11 cellular contexts compared by ENCODE assay signal in genomic region chr20:19073584-19074198, GRCh38.
A peak's percentile ranks its signal among the peaks of the same experiment; 100 is the strongest.
DNase-seq lines count a peak whose midpoint lies in the region; ATAC-seq and TF ChIP-seq lines count a peak whose summit lies in the region.
"Had no signal": no experiment of that assay in that cellular context is flagged by ENCODE, and none has a peak within 500 bp of the region (broad histone marks: within the 10 kb centered on the region; RNA-seq: fewer than 3 reads in every experiment).

No MANE protein-coding gene starts in this region.

- H3K27ac ChIP-seq in SU-DHL-6 (ENCODE audit: low read depth, low read length) (no peak overlapping the region), mesendoderm (ENCODE audit: low read depth, low read length) (no peak overlapping the region)
- H3K27ac ChIP-seq: pancreas had no signal

- no peaks in the 10 kb centered on the region for H3K79me1 ChIP-seq in mesendoderm (ENCODE audit: low read length)

- H2AFZ ChIP-seq in SU-DHL-6 (ENCODE audit: low read depth, low read length, severe bottlenecking): no peak overlapping the region

- no peak overlapping the region for H3K4me2 ChIP-seq in SU-DHL-6 (ENCODE audit: low read depth, low read length, poor library complexity, severe bottlenecking)
- no peak overlapping the region for H3K4me2 ChIP-seq in mesendoderm (ENCODE audit: low read length)

- H2BK5ac ChIP-seq in mesendoderm (ENCODE audit: low read length): no peak overlapping the region

- H2BK120ac ChIP-seq in mesendoderm (ENCODE audit: low read depth, low read length): no peak overlapping the region

- H3K4me3 Mint-ChIP-seq in HFFc6: no peak overlapping the region
- H3K4me3 Mint-ChIP-seq: activated T-helper 17 cell treated with anti-CD3 and anti-CD28 coated beads, Interleukin-2, amount 50 U/mL, for 72 hours had no signal

- ATAC-seq in HG03439 (IDR thresholded peaks at IDR 0.05; ENCODE audit: unreplicated experiment) (no peak), GM19023 (IDR thresholded peaks at IDR 0.05; ENCODE audit: unreplicated experiment) (no peak), GM18861 (IDR thresholded peaks at IDR 0.05; ENCODE audit: unreplicated experiment) (no peak)
- ATAC-seq: activated T-helper 17 cell treated with anti-CD3 and anti-CD28 coated beads, Interleukin-2, amount 50 U/mL, for 72 hours; pancreas had no signal

- H3K36me3 ChIP-seq in SU-DHL-6 (ENCODE audit: low read length) (no peaks in the 10 kb centered on the region), mesendoderm (ENCODE audit: control insufficient read depth, insufficient read depth, low read length) (no peaks in the 10 kb centered on the region)
- H3K36me3 ChIP-seq: pancreas had no signal

- H3K79me2 ChIP-seq in SU-DHL-6 (ENCODE audit: insufficient read depth, low read length): no peaks in the 10 kb centered on the region
- H3K79me2 ChIP-seq in mesendoderm (ENCODE audit: control insufficient read depth, insufficient read depth, low read length): no peaks in the 10 kb centered on the region

- H2AK5ac ChIP-seq in mesendoderm (ENCODE audit: low read length): no peak overlapping the region

- H2BK15ac ChIP-seq in mesendoderm (replicated peaks; ENCODE audit: low read depth): no peak overlapping the region

- H3K4ac ChIP-seq in mesendoderm (ENCODE audit: low read depth, low read length): no peak overlapping the region

- peaks cover 45% of the 10 kb centered on the region for H3K9me3 Mint-ChIP-seq in HFFc6

- no peaks in the 10 kb centered on the region for H3K4me1 ChIP-seq in mesendoderm (ENCODE audit: control insufficient read depth, low read depth, low read length)
- H3K4me1 ChIP-seq: pancreas had no signal

- H3K9me2 ChIP-seq in SU-DHL-6 (replicated peaks; ENCODE audit: insufficient read depth, low read length): no peaks in the 10 kb centered on the region

- H3K9me3 ChIP-seq in SU-DHL-6 (ENCODE audit: insufficient read depth, low read length): no peaks in the 10 kb centered on the region
- H3K9me3 ChIP-seq: pancreas had no signal

- no peaks in the 10 kb centered on the region for H4K20me1 ChIP-seq in SU-DHL-6 (ENCODE audit: low read depth, low read length)

- H3K27me3 ChIP-seq in SU-DHL-6 (ENCODE audit: low read length) (no peaks in the 10 kb centered on the region), mesendoderm (ENCODE audit: insufficient read depth, low read length, poor library complexity) (no peaks in the 10 kb centered on the region)
- H3K27me3 ChIP-seq: pancreas had no signal

- H4K8ac ChIP-seq in mesendoderm (ENCODE audit: low read depth, low read length): no peak overlapping the region

- H3F3A ChIP-seq in SU-DHL-6 (ENCODE audit: insufficient read depth): no peaks in the 10 kb centered on the region

- H3K9ac ChIP-seq in SU-DHL-6 (ENCODE audit: low read length) (no peak overlapping the region), mesendoderm (ENCODE audit: low read length) (no peak overlapping the region)

- no peak overlapping the region for H3K23ac ChIP-seq in mesendoderm (ENCODE audit: low read length)

- H3K18ac ChIP-seq in mesendoderm (ENCODE audit: low read length): no peak overlapping the region

- H3K4me1 Mint-ChIP-seq in HFFc6 (ENCODE audit: low read depth): no peaks in the 10 kb centered on the region
- H3K4me1 Mint-ChIP-seq: activated T-helper 17 cell treated with anti-CD3 and anti-CD28 coated beads, Interleukin-2, amount 50 U/mL, for 72 hours had no signal

- H3K36me3 Mint-ChIP-seq in HFFc6 (ENCODE audit: low read depth): no peaks in the 10 kb centered on the region

- no CpG with 5 or more reads among the region's 2 CpGs for WGBS in mesendoderm (ENCODE audit: extremely low coverage, insufficient coverage, low lambda C conversion rate)

- no peak overlapping the region for H3K27ac Mint-ChIP-seq in HFFc6
- H3K27ac Mint-ChIP-seq: activated T-helper 17 cell treated with anti-CD3 and anti-CD28 coated beads, Interleukin-2, amount 50 U/mL, for 72 hours had no signal

- no peak overlapping the region for H3K4me3 ChIP-seq in SU-DHL-6 (ENCODE audit: insufficient read depth, low read length, poor library complexity, severe bottlenecking)
- H3K4me3 ChIP-seq in mesendoderm (ENCODE audit: low read length): no peak overlapping the region
- H3K4me3 ChIP-seq: pancreas had no signal

- H4K5ac ChIP-seq in mesendoderm (ENCODE audit: low read length): no peak overlapping the region

- H3K56ac ChIP-seq in mesendoderm (ENCODE audit: low read length): no peak overlapping the region

- H3K27me3 Mint-ChIP-seq in HFFc6 (ENCODE audit: insufficient read depth): peaks cover 3% of the 10 kb centered on the region

- TF ChIP-seq CTCF in HFFc6 (IDR thresholded peaks at IDR 0.05) (peak; percentile 23; the same call in 1 of the 2 replicates), SU-DHL-6 (IDR thresholded peaks at IDR 0.05; ENCODE audit: insufficient read depth, low read length, poor library complexity, severe bottlenecking) (peak; percentile 21)

- DNase-seq in EL (peak; percentile 4), HFFc6 (no peak), mesendoderm (peak; percentile 75)
- DNase-seq: cortex of kidney, pancreas, T-helper 9 cell had no signal
